Comparison of ENCODE assay signal across 9 cellular contexts in genomic region chr18:9404565-9405060, GRCh38.
DNase-seq lines count a peak whose midpoint lies in the region; ATAC-seq and TF ChIP-seq lines count a peak whose summit lies in the region.
"Had no signal": no experiment of that assay in that cellular context is flagged by ENCODE, and none has a peak within 500 bp of the region (broad histone marks: within the 10 kb centered on the region; RNA-seq: fewer than 3 reads in every experiment).

No MANE protein-coding gene starts in this region.

- no peaks in the 10 kb centered on the region for H3K27me3 Mint-ChIP-seq in MCF 10A (ENCODE audit: insufficient read depth, unreplicated experiment)
- H3K27me3 Mint-ChIP-seq: central memory CD8-positive, alpha-beta T cell had no signal

- H3K27ac Mint-ChIP-seq in MCF 10A (ENCODE audit: low read depth, unreplicated experiment): no peak overlapping the region

- H3F3A ChIP-seq in OCI-LY1 (ENCODE audit: insufficient read depth, low read length): no peaks in the 10 kb centered on the region

- no peak for ATAC-seq in GM19467 (IDR thresholded peaks at IDR 0.05; ENCODE audit: unreplicated experiment)

- peak overlapping the region; percentile 39 for H3K4me2 ChIP-seq in OCI-LY1 (ENCODE audit: low read length)

- no TSS peak for BruUV-seq in MCF 10A (replicated peaks; lab: Mats Ljungman, UMichigan)

- no peaks in the 10 kb centered on the region for H3K4me1 Mint-ChIP-seq in MCF 10A (ENCODE audit: insufficient read depth, unreplicated experiment)
- H3K4me1 Mint-ChIP-seq: central memory CD8-positive, alpha-beta T cell had no signal

- H4K20me1 ChIP-seq in OCI-LY1 (ENCODE audit: insufficient read depth, low read length): no peaks in the 10 kb centered on the region

- H3K36me3 Mint-ChIP-seq in MCF 10A (ENCODE audit: insufficient read depth, unreplicated experiment): no peaks in the 10 kb centered on the region

- DNase-seq in activated T-cell treated with anti-CD3 and anti-CD28 coated beads for 1 hour (ENCODE audit: low read depth) (peak; percentile 5), germinal center (ENCODE audit: low spot score) (peak; percentile 47), Ammon's horn (ENCODE audit: low spot score) (no peak), MCF 10A (ENCODE audit: unreplicated experiment) (no peak)
- DNase-seq in activated T-cell treated with anti-CD3 and anti-CD28 coated beads, Interleukin-2, amount 50 U/mL, for 1 hour: no peak

- H3K9ac ChIP-seq in OCI-LY1 (ENCODE audit: low read length) (peak overlapping the region; percentile 25; the same call in 1 of the 2 replicates), subcutaneous abdominal adipose tissue (ENCODE audit: low read length in 5 of 5) (peak overlapping the region in 1 of 5 donors; percentile 41)

- no peaks in the 10 kb centered on the region for H3K79me2 ChIP-seq in OCI-LY1 (ENCODE audit: insufficient read depth, low read length)

- H3K4me1 ChIP-seq in OCI-LY1 (ENCODE audit: insufficient read depth, low read length, severe bottlenecking) (peaks cover 12% of the 10 kb centered on the region), subcutaneous abdominal adipose tissue (ENCODE audit: control insufficient read depth in 5 of 5, insufficient read depth in 5 of 5, low read length in 5 of 5) (peaks cover 0 to 3% (median 0%) of the 10 kb centered on the region in 5 donors)

- no peaks in the 10 kb centered on the region for H3K9me2 ChIP-seq in OCI-LY1 (ENCODE audit: low read depth, low read length)

- H3K4me3 ChIP-seq in OCI-LY1 (ENCODE audit: low read depth, low read length, poor library complexity, severe bottlenecking) (peak overlapping the region; percentile 34), subcutaneous abdominal adipose tissue (ENCODE audit: low read depth in 1 of 5, low read length in 5 of 5) (peak overlapping the region in 4 of 5 donors; percentile 22 to 58 (median 42))

- H3K36me3 ChIP-seq in OCI-LY1 (ENCODE audit: insufficient read depth, low read length): no peaks in the 10 kb centered on the region
- no peaks in the 10 kb centered on the region for H3K36me3 ChIP-seq in subcutaneous abdominal adipose tissue (ENCODE audit: control insufficient read depth in 5 of 5, insufficient read depth in 5 of 5, low read length in 5 of 5)

- peaks cover 4% of the 10 kb centered on the region for H3K9me3 Mint-ChIP-seq in MCF 10A (ENCODE audit: unreplicated experiment)
- H3K9me3 Mint-ChIP-seq: central memory CD8-positive, alpha-beta T cell had no signal

- TF ChIP-seq CTCF in OCI-LY1 (IDR thresholded peaks at IDR 0.05; ENCODE audit: low read length) (no peak), MCF 10A (IDR thresholded peaks at IDR 0.05; ENCODE audit: unreplicated experiment) (no peak)

- CTCF ChIA-PET in MCF 10A (lab: Yijun Ruan, JAX): no interaction called here

- POLR2A ChIA-PET in MCF 10A (lab: Yijun Ruan, JAX): no interaction called here

- intact Hi-C loops in MCF 10A (cut with micrococcal nuclease): no loop called here

- no peak overlapping the region for H3K4me3 Mint-ChIP-seq in MCF 10A (ENCODE audit: unreplicated experiment)
- H3K4me3 Mint-ChIP-seq: central memory CD8-positive, alpha-beta T cell had no signal

- no peaks in the 10 kb centered on the region for H3K27me3 ChIP-seq in OCI-LY1 (ENCODE audit: insufficient read depth, low read length)
- no peaks in the 10 kb centered on the region for H3K27me3 ChIP-seq in subcutaneous abdominal adipose tissue (ENCODE audit: control insufficient read depth in 5 of 5, insufficient read depth in 4 of 5, low read length in 5 of 5)

- H3K27ac ChIP-seq in OCI-LY1 (ENCODE audit: low read depth, low read length, poor library complexity, severe bottlenecking) (no peak overlapping the region), subcutaneous abdominal adipose tissue (ENCODE audit: low read depth, low read length) (no peak overlapping the region)

- no peak overlapping the region for H2AFZ ChIP-seq in OCI-LY1 (ENCODE audit: low read length)

- H3K9me3 ChIP-seq in OCI-LY1 (ENCODE audit: low read length): 0 out of 2 replicates have a peak, but pooled peaks cover 3% of the 10 kb centered on the region
- H3K9me3 ChIP-seq in subcutaneous abdominal adipose tissue (ENCODE audit: control insufficient read depth in 5 of 5, low read length in 5 of 5): no peaks in the 10 kb centered on the region

Comparison
In these comparisons a context has a peak if more than half of its experiments do, and no peak if none do; other contexts are left out.
1. DNase-seq: peak in activated T-cell treated with anti-CD3 and anti-CD28 coated beads for 1 hour (single experiment) and germinal center (single experiment); none in activated T-cell treated with anti-CD3 and anti-CD28 coated beads, Interleukin-2, amount 50 U/mL, for 1 hour (single experiment), Ammon's horn (single experiment) and MCF 10A (single experiment).